Comparison of ENCODE assay signal across 11 cellular contexts in genomic region chr7:130674456-130674855, GRCh38. TPM values are rescaled to one million over a fixed set of nuclear protein-coding genes. Genes with fewer than 3 reads are reported as not detected.
"Had no signal": no experiment of that assay in that cellular context is flagged by ENCODE, and none has a peak within 500 bp of the region (broad histone marks: within the 10 kb centered on the region; RNA-seq: fewer than 3 reads in every experiment).

No MANE protein-coding gene starts in this region.

- H2AFZ ChIP-seq: GM23248 had no signal

- H3K27ac ChIP-seq: GM23248, HL-60, KMS-11 had no signal

- H3K9ac ChIP-seq: GM23248, KMS-11 had no signal

- H3K4me3 ChIP-seq: GM23248 had no signal

- DNase-seq: GM23248, H9, HCEC 1CT, HFFc6, IMR-90, KBM-7 had no signal

- FAIRE-seq: H1, H54 had no signal

- H3K4me2 ChIP-seq: KMS-11 had no signal

RNA-seq across cellular contexts. Expression of gene TSGA13, which starts 11.9 kb away (rescaled TPM):
- total RNA-seq: GM23248, H1, H9, HFFc6, HT1080, IMR-90 had no signal
- polyA plus RNA-seq: GM23248, H1, IMR-90 had no signal

RNA-seq across cellular contexts. Expression of gene KLF14, which starts 59.6 kb away (rescaled TPM):
- total RNA-seq: H1, H9, HFFc6, IMR-90 had no signal
